Comparison of ENCODE assay signal across 9 cellular contexts in genomic region chr2:191866675-191867506, GRCh38. TPM values are rescaled to one million over a fixed set of nuclear protein-coding genes. Genes with fewer than 3 reads are reported as not detected.
DNase-seq lines count a peak whose midpoint lies in the region; FAIRE-seq and TF ChIP-seq lines count a peak whose summit lies in the region.
"Had no signal": no experiment of that assay in that cellular context is flagged by ENCODE, and none has a peak within 500 bp of the region (broad histone marks: within the 10 kb centered on the region; RNA-seq: fewer than 3 reads in every experiment).

No MANE protein-coding gene starts in this region.

- 4 to 14% methylated on average over 7 of the region's 7 CpGs for WGBS in esophagus squamous epithelium, 2 donors
- no CpG with 5 or more reads among the region's 7 CpGs for WGBS in neuronal stem cell (ENCODE audit: extremely low coverage in 2 of 2, insufficient read length in 2 of 2, insufficient replicate concordance in 1 of 2), 2 donors

- H3K27me3 Mint-ChIP-seq in activated T-helper 2 cell treated with anti-CD3 and anti-CD28 coated beads, Interferon-gamma antibody, Interleukin-2, Interleukin-4, amounts not matched to agents 10 μg/mL and 5 μg/mL and 100 μg/mL, durations not matched to agents 14 hours and 24 hours and 36 hours (ENCODE audit: low read depth): peaks cover 4% of the 10 kb centered on the region

- no peak for TF ChIP-seq CTCF in AG09309 (IDR thresholded peaks at IDR 0.05; ENCODE audit: control insufficient read depth, insufficient read depth, low read depth, low read length, missing control alignments)
- no peak for TF ChIP-seq CTCF in esophagus squamous epithelium (IDR thresholded peaks at IDR 0.05)

- H2BK12ac ChIP-seq in neuronal stem cell (ENCODE audit: low read length): no peak overlapping the region

- intact Hi-C loops in esophagus squamous epithelium (cut with DNase I): no loop called here
- intact Hi-C loops in activated T-helper 2 cell treated with anti-CD3 and anti-CD28 coated beads, Interferon-gamma antibody, Interleukin-2, Interleukin-4, amounts not matched to agents 10 μg/mL and 5 μg/mL and 100 μg/mL, durations not matched to agents 14 hours and 24 hours and 36 hours (cut with micrococcal nuclease): no loop called here

- TF ChIP-seq POLR2A in esophagus squamous epithelium (IDR thresholded peaks at IDR 0.05): no peak

- no peaks in the 10 kb centered on the region for H3K36me3 Mint-ChIP-seq in activated T-helper 2 cell treated with anti-CD3 and anti-CD28 coated beads, Interferon-gamma antibody, Interleukin-2, Interleukin-4, amounts not matched to agents 10 μg/mL and 5 μg/mL and 100 μg/mL, durations not matched to agents 14 hours and 24 hours and 36 hours (ENCODE audit: low read depth)

- no peak overlapping the region for H2BK15ac ChIP-seq in neuronal stem cell (ENCODE audit: low read length)

- no peak overlapping the region for H4K91ac ChIP-seq in neuronal stem cell (ENCODE audit: low read depth, low read length, poor library complexity)

- H2AK5ac ChIP-seq in neuronal stem cell (ENCODE audit: low read depth, low read length): no peak overlapping the region

- H3K4me1 ChIP-seq in esophagus squamous epithelium (peaks cover 17 to 72% (median 42%) of the 10 kb centered on the region in 3 donors), neuronal stem cell (ENCODE audit: control insufficient read depth in 2 of 2, insufficient read depth in 1 of 2, low read depth in 1 of 2, low read length in 2 of 2) (peaks cover 0 to 18% of the 10 kb centered on the region in 2 donors)

- no peaks in the 10 kb centered on the region for H3K79me1 ChIP-seq in neuronal stem cell (ENCODE audit: low read depth, low read length)

- peak overlapping the region; percentile 77 to 85 (median 80) for H3K27ac ChIP-seq in esophagus squamous epithelium
- no peak overlapping the region for H3K27ac ChIP-seq in neuronal stem cell (replicated peaks; ENCODE audit: low read length)

- H2AFZ ChIP-seq in neuronal stem cell (ENCODE audit: low read length): peak overlapping the region; percentile 51

- no peak overlapping the region for H3K18ac ChIP-seq in neuronal stem cell (ENCODE audit: low read length)

- no peak overlapping the region for H3K9ac ChIP-seq in neuronal stem cell (ENCODE audit: low read depth, low read length, poor library complexity)

- DNase-seq in AG09309 (ENCODE audit: low read depth): peak; percentile 85
- peak; percentile 95 for DNase-seq in RCC 7860 (ENCODE audit: low spot score)
- DNase-seq in esophagus squamous epithelium (lab: John Stamatoyannopoulos, UW): no peak
- DNase-seq in neuronal stem cell (ENCODE audit: low spot score): no peak
- DNase-seq in activated T-helper 2 cell treated with anti-CD3 and anti-CD28 coated beads, Interferon-gamma antibody, Interleukin-2, Interleukin-4, amounts not matched to agents 10 μg/mL and 5 μg/mL and 100 μg/mL, durations not matched to agents 14 hours and 24 hours and 36 hours (ENCODE audit: low spot score): no peak
- DNase-seq in NCI-H1436 treated with DMSO at 0.1 percent for 48 hours (lab: John Stamatoyannopoulos, UW): no peak
- DNase-seq in germinal center (ENCODE audit: low spot score): no peak
- DNase-seq in NCI-H187 (lab: John Stamatoyannopoulos, UW): no peak
- DNase-seq: nucleus accumbens had no signal

- H3K36me3 ChIP-seq in esophagus squamous epithelium (no peaks in the 10 kb centered on the region), neuronal stem cell (replicated peaks in 1 of 2; ENCODE audit: control insufficient read depth in 2 of 2, insufficient read depth in 2 of 2, low read length in 2 of 2) (no peaks in the 10 kb centered on the region)

- no peaks in the 10 kb centered on the region for H3K4me1 Mint-ChIP-seq in activated T-helper 2 cell treated with anti-CD3 and anti-CD28 coated beads, Interferon-gamma antibody, Interleukin-2, Interleukin-4, amounts not matched to agents 10 μg/mL and 5 μg/mL and 100 μg/mL, durations not matched to agents 14 hours and 24 hours and 36 hours (ENCODE audit: low read depth)

- H3K4me2 ChIP-seq in neuronal stem cell (ENCODE audit: insufficient read depth, low read length, poor library complexity, severe bottlenecking): no peak overlapping the region

- no peaks in the 10 kb centered on the region for H3K9me3 Mint-ChIP-seq in activated T-helper 2 cell treated with anti-CD3 and anti-CD28 coated beads, Interferon-gamma antibody, Interleukin-2, Interleukin-4, amounts not matched to agents 10 μg/mL and 5 μg/mL and 100 μg/mL, durations not matched to agents 14 hours and 24 hours and 36 hours

- H3K27ac Mint-ChIP-seq in activated T-helper 2 cell treated with anti-CD3 and anti-CD28 coated beads, Interferon-gamma antibody, Interleukin-2, Interleukin-4, amounts not matched to agents 10 μg/mL and 5 μg/mL and 100 μg/mL, durations not matched to agents 14 hours and 24 hours and 36 hours: no peak overlapping the region

- no peak overlapping the region for H4K8ac ChIP-seq in neuronal stem cell (ENCODE audit: low read depth, low read length)

- H3K4me3 ChIP-seq in AG09309 (ENCODE audit: control insufficient read depth, low read depth, low read length) (no peak overlapping the region), esophagus squamous epithelium (no peak overlapping the region), neuronal stem cell (ENCODE audit: low read length in 2 of 2) (no peak overlapping the region)

- H3K23ac ChIP-seq in neuronal stem cell (ENCODE audit: low read depth, low read length, poor library complexity): no peak overlapping the region

- no peak overlapping the region for H3K4ac ChIP-seq in neuronal stem cell (ENCODE audit: low read length)

- H3K9me3 ChIP-seq in esophagus squamous epithelium (no peaks in the 10 kb centered on the region), neuronal stem cell (replicated peaks in 1 of 2; ENCODE audit: control insufficient read depth in 2 of 2, insufficient read depth in 1 of 2, low read depth in 1 of 2, low read length in 2 of 2) (no peaks in the 10 kb centered on the region)

- FAIRE-seq in RCC 7860 (lab: Jason Lieb, UNC): peak; percentile 98

- no peaks in the 10 kb centered on the region for H3K27me3 ChIP-seq in esophagus squamous epithelium
- H3K27me3 ChIP-seq in neuronal stem cell (ENCODE audit: control insufficient read depth in 3 of 3, insufficient read depth in 3 of 3, low read depth in 1 of 3, low read length in 3 of 3): no peaks in the 10 kb centered on the region

- no peak overlapping the region for H2BK5ac ChIP-seq in neuronal stem cell (ENCODE audit: low read length)

- no peak overlapping the region for H3K4me3 Mint-ChIP-seq in activated T-helper 2 cell treated with anti-CD3 and anti-CD28 coated beads, Interferon-gamma antibody, Interleukin-2, Interleukin-4, amounts not matched to agents 10 μg/mL and 5 μg/mL and 100 μg/mL, durations not matched to agents 14 hours and 24 hours and 36 hours (ENCODE audit: low read depth)

- H3K14ac ChIP-seq in neuronal stem cell (ENCODE audit: low read length): no peak overlapping the region

- H2BK120ac ChIP-seq in neuronal stem cell (ENCODE audit: low read depth, low read length): no peak overlapping the region

RNA-seq across cellular contexts. Expression of gene CAVIN2, which starts 20.0 kb away (rescaled TPM):
- 10 to 100 TPM; 12.4 to 50.7 (median 16.6) TPM for total RNA-seq in esophagus squamous epithelium
- not detected for polyA plus RNA-seq in neuronal stem cell (2013, experiment 1 of 2)
- polyA plus RNA-seq in neuronal stem cell (2013, experiment 2 of 2): not detected
- not detected in 2 replicates for total RNA-seq in activated T-helper 2 cell treated with anti-CD3 and anti-CD28 coated beads, Interferon-gamma antibody, Interleukin-2, Interleukin-4, amounts not matched to agents 10 μg/mL and 5 μg/mL and 100 μg/mL, durations not matched to agents 14 hours and 24 hours and 36 hours

Comparison
In these comparisons a context has a peak if more than half of its experiments do, and no peak if none do; other contexts are left out.
1. DNase-seq: peak in AG09309 (single experiment) and RCC 7860 (single experiment); none in esophagus squamous epithelium (single experiment), neuronal stem cell (single experiment), activated T-helper 2 cell treated with anti-CD3 and anti-CD28 coated beads, Interferon-gamma antibody, Interleukin-2, Interleukin-4, amounts not matched to agents 10 μg/mL and 5 μg/mL and 100 μg/mL, durations not matched to agents 14 hours and 24 hours and 36 hours (single experiment), NCI-H1436 treated with DMSO at 0.1 percent for 48 hours (single experiment), germinal center (single experiment) and NCI-H187 (0 of 2).
2. RNA of gene CAVIN2, which starts 20.0 kb away (total RNA-seq): 12.4 to 50.7 TPM in esophagus squamous epithelium; not detected in activated T-helper 2 cell treated with anti-CD3 and anti-CD28 coated beads, Interferon-gamma antibody, Interleukin-2, Interleukin-4, amounts not matched to agents 10 μg/mL and 5 μg/mL and 100 μg/mL, durations not matched to agents 14 hours and 24 hours and 36 hours; every median in the first group is over 10 times any median in the second.